In the genomic region with DNA sequence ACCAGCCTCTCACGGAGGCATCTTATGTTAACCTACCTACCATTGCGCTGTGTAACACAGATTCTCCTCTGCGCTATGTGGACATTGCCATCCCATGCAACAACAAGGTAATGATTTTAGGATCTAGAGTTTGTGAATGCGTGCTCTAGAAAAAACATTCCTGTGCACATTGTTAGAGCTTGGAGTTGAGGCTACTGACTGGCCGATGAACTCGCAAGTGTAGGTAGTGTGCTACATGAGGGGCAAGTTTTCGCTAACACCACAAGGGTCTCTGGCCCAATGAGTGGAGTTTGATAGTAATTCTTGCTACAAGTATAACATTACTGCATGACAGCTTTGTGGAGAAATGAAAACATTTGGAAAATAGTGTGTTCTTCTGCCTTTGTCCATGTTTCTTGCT, we compare ENCODE assay signal across 21 cellular contexts. TPM values are rescaled to one million over a fixed set of nuclear protein-coding genes. Genes with fewer than 3 reads are reported as not detected.
DNase-seq lines count a peak whose midpoint lies in the region; ATAC-seq, FAIRE-seq and TF ChIP-seq lines count a peak whose summit lies in the region.
"Had no signal": no experiment of that assay in that cellular context is flagged by ENCODE, and none has a peak within 500 bp of the region (broad histone marks: within the 10 kb centered on the region; RNA-seq: fewer than 3 reads in every experiment).

No MANE protein-coding gene starts in this region.

- 96% methylated on average over 7 of the region's 7 CpGs for WGBS in HepG2 (ENCODE audit: low lambda C conversion rate)
- 89% methylated on average over 7 of the region's 7 CpGs for WGBS in right lobe of liver (ENCODE audit: insufficient coverage, low coverage, low lambda C conversion rate, missing lambda C conversion rate)

- H3K79me2 ChIP-seq in HepG2 (ENCODE audit: insufficient read depth, low read length) = peaks cover 37% of the 10 kb centered on the region

- H3K36me3 ChIP-seq in HepG2 (replicated peaks in 1 of 2; ENCODE audit: control insufficient read depth in 1 of 2, insufficient read depth in 2 of 2, low read length in 2 of 2) (peaks cover 14 to 61% of the 10 kb centered on the region in 2 experiments), right lobe of liver (peaks cover 7 to 60% (median 28%) of the 10 kb centered on the region in 4 donors)

- no peaks in the 10 kb centered on the region for H3K9me3 Mint-ChIP-seq in central memory CD8-positive, alpha-beta T cell

- H3K27ac ChIP-seq in HepG2 (ENCODE audit: extremely low read length, insufficient read depth, low read length) = no peak overlapping the region
- no peak overlapping the region for H3K27ac ChIP-seq in right lobe of liver
- H3K27ac ChIP-seq: coronary artery, sigmoid colon, vagina had no signal

- H3K4me1 ChIP-seq in HepG2 (ENCODE audit: insufficient read depth, low read length) (peaks cover 44% of the 10 kb centered on the region), right lobe of liver (peaks cover 0 to 14% (median 3%) of the 10 kb centered on the region in 4 donors)

- CTCF ChIA-PET in HepG2 (lab: Yijun Ruan, JAX; ENCODE audit: low intra/inter-chr PET ratio, low total read pairs) = no interaction called here

- no peak overlapping the region for H3K4me2 ChIP-seq in HepG2 (ENCODE audit: low read depth, low read length)

- no peak for DNase-seq in HepG2 (ENCODE audit: low spot score)
- DNase-seq in right lobe of liver = no peak
- DNase-seq in NB4 (ENCODE audit: low read depth) = no peak
- no peak for DNase-seq in central memory CD8-positive, alpha-beta T cell (ENCODE audit: low spot score in 2 of 2)
- DNase-seq in activated CD4-positive, CD25-positive, alpha-beta regulatory T cell (lab: John Stamatoyannopoulos, UW) = no peak
- DNase-seq: activated CD4-positive, alpha-beta T cell treated with anti-CD3 and anti-CD28 coated beads, Interleukin-2, amount 50 U/mL, for 4 hours; activated effector memory CD4-positive, alpha-beta T cell treated with Interleukin-2 at 50 U/mL for 16 hours; Calu3; foreskin melanocyte; Karpas-422; NCI-H1417 treated with DMSO at 0.1 percent for 48 hours; NCI-H774; occipital lobe; sigmoid colon; stimulated activated CD4-positive, alpha-beta T cell treated with anti-CD3 and anti-CD28 coated beads, Interleukin-1b, Interleukin-23, amount 100 ng/mL, for 48 hours had no signal

- ATAC-seq in HepG2 (no peak), right lobe of liver (no peak), GM18517 (IDR thresholded peaks at IDR 0.05; ENCODE audit: unreplicated experiment) (no peak), GM21786 (IDR thresholded peaks at IDR 0.05; ENCODE audit: unreplicated experiment) (no peak), HG03460 (IDR thresholded peaks at IDR 0.05; ENCODE audit: unreplicated experiment) (no peak)
- no peak for ATAC-seq in central memory CD8-positive, alpha-beta T cell (replicated peaks; ENCODE audit: extremely low read depth, poor library complexity, severe bottlenecking)

- FAIRE-seq in HepG2 (lab: Jason Lieb, UNC) = no peak
- FAIRE-seq: TTC549 had no signal

- TF ChIP-seq EP300 in HepG2 (IDR thresholded peaks at IDR 0.05; ENCODE audit: low read depth in 2 of 2, low read length in 2 of 2) (no peak), HepG2 (CRISPR knock-in tag; IDR thresholded peaks at IDR 0.05; ENCODE audit: borderline replicate concordance) (no peak)

- in situ Hi-C loops in HepG2 (cut with HindIII; ENCODE audit: extremely low pct_ligation_motif_present, low pct_unique_long_range_greater_than_20kb) = no loop called here

- no peak for TF ChIP-seq POLR2A in HepG2 (IDR thresholded peaks at IDR 0.05; ENCODE audit: insufficient read depth in 1 of 2, low read depth in 2 of 2, low read length in 2 of 2)
- no peak for TF ChIP-seq POLR2A in right lobe of liver (IDR thresholded peaks at IDR 0.05)
- no peak for TF ChIP-seq POLR2A in NB4 (IDR thresholded peaks at IDR 0.05; ENCODE audit: extremely low read depth, insufficient read length)

- no peak overlapping the region for H3K9ac ChIP-seq in HepG2 (ENCODE audit: insufficient read depth, low read depth, low read length)

- TF ChIP-seq RAD21 in HepG2 (CRISPR knock-in tag; IDR thresholded peaks at IDR 0.05) = no peak

- TF ChIP-seq CTCF in HepG2 (CRISPR knock-in tag; IDR thresholded peaks at IDR 0.05) = no peak
- no peak for TF ChIP-seq CTCF in right lobe of liver (IDR thresholded peaks at IDR 0.05)
- TF ChIP-seq CTCF in NB4 (IDR thresholded peaks at IDR 0.05; ENCODE audit: low read depth, low read length) = no peak

- no TSS peak for BruUV-seq in HepG2 (replicated peaks; lab: Mats Ljungman, UMichigan)

- H3K4me3 ChIP-seq in HepG2 (replicated peaks in 1 of 3; ENCODE audit: insufficient read depth in 1 of 3, low read depth in 2 of 3, low read length in 3 of 3) (no peak overlapping the region), right lobe of liver (no peak overlapping the region), NB4 (ENCODE audit: low read depth, low read length) (peak overlapping the region; percentile 28)
- H3K4me3 ChIP-seq: coronary artery, sigmoid colon, vagina had no signal

- H3K9me3 ChIP-seq in HepG2 (ENCODE audit: low read length) = no peaks in the 10 kb centered on the region
- no peaks in the 10 kb centered on the region for H3K9me3 ChIP-seq in right lobe of liver
- H3K9me3 ChIP-seq: sigmoid colon, vagina had no signal

- H3K36me3 Mint-ChIP-seq in central memory CD8-positive, alpha-beta T cell (ENCODE audit: insufficient read depth) = peaks cover 87% of the 10 kb centered on the region

- POLR2A ChIA-PET in HepG2 (lab: Yijun Ruan, JAX) = no interaction called here

- intact Hi-C loops in HepG2 (cut with micrococcal nuclease; ENCODE audit: unreplicated experiment) (no loop called here), right lobe of liver (cut with DNase I) (no loop called here)

- no peaks in the 10 kb centered on the region for H3K27me3 Mint-ChIP-seq in central memory CD8-positive, alpha-beta T cell

- peaks cover 65% of the 10 kb centered on the region for H3K4me1 Mint-ChIP-seq in central memory CD8-positive, alpha-beta T cell

- H4K20me1 ChIP-seq in HepG2 (ENCODE audit: insufficient read depth, low read length) = peaks cover 39% of the 10 kb centered on the region

- H3K27ac Mint-ChIP-seq in central memory CD8-positive, alpha-beta T cell (ENCODE audit: low read depth) = peak overlapping the region; percentile 51

- no peak overlapping the region for H2AFZ ChIP-seq in HepG2 (ENCODE audit: low read length)

- H3K27me3 ChIP-seq in HepG2 (ENCODE audit: control insufficient read depth in 1 of 2, insufficient read depth in 2 of 2, low read length in 2 of 2) (no peaks in the 10 kb centered on the region; a peak in 1 of 5 replicates), right lobe of liver (no peaks in the 10 kb centered on the region)
- H3K27me3 ChIP-seq: sigmoid colon, vagina had no signal

- no peak overlapping the region for H3K4me3 Mint-ChIP-seq in central memory CD8-positive, alpha-beta T cell

RNA-seq across cellular contexts. Expression of a gene that starts 4.4 kb away (rescaled TPM):
- total RNA-seq in HepG2 (2016; rRNA removed; fragmentation: Illumina TruSeq; extraction: Trizol) = 1,683 and 1,960 TPM in 2 replicates
- total RNA-seq in HepG2 (2016; cell fraction: cytosol; rRNA removed; fragmentation: Illumina TruSeq; extraction: Trizol; ENCODE audit: low read depth) = 4,234 and 4,880 TPM in 2 replicates
- total RNA-seq in HepG2 (2016; cell fraction: insoluble cytoplasmic fraction; rRNA removed; fragmentation: Illumina TruSeq; extraction: Trizol) = 1,681 and 2,033 TPM in 2 replicates
- 4,469 and 4,736 TPM in 2 replicates for total RNA-seq in HepG2 (2016; cell fraction: membrane; rRNA removed; fragmentation: Illumina TruSeq; extraction: Trizol)
- total RNA-seq in HepG2 (2016; cell fraction: nucleus; rRNA removed; fragmentation: Illumina TruSeq; extraction: Trizol) = 671 and 721 TPM in 2 replicates
- polyA plus RNA-seq in HepG2 (2011; rRNA removed) = 2,662 and 3,226 TPM in 2 replicates
- 2,617 and 3,480 TPM in 2 replicates for polyA plus RNA-seq in HepG2 (2011; cell fraction: cytosol; rRNA removed)
- polyA plus RNA-seq in HepG2 (2011; cell fraction: nucleus; rRNA removed) = 707 and 717 TPM in 2 replicates
- 1,399 and 1,552 TPM in 2 replicates for polyA plus RNA-seq in HepG2 (2012)
- polyA plus RNA-seq in HepG2 (2016; cell fraction: cytosol; fragmentation: Illumina TruSeq; extraction: Trizol; ENCODE audit: low read depth) = 5,088 and 5,753 TPM in 2 replicates
- 1,997 and 2,058 TPM in 2 replicates for polyA plus RNA-seq in HepG2 (2016; cell fraction: insoluble cytoplasmic fraction; fragmentation: Illumina TruSeq; extraction: Trizol; ENCODE audit: low read depth)
- 4,231 and 4,512 TPM in 2 replicates for polyA plus RNA-seq in HepG2 (2016; cell fraction: membrane; fragmentation: Illumina TruSeq; extraction: Trizol; ENCODE audit: low read depth)
- polyA plus RNA-seq in HepG2 (2016; cell fraction: nucleus; fragmentation: Illumina TruSeq; extraction: Trizol; ENCODE audit: insufficient read depth, low read depth) = 1,039 and 1,069 TPM in 2 replicates
- polyA minus RNA-seq in HepG2 (2011; rRNA and poly(A)+ RNA removed; ENCODE audit: low replicate concordance) = 1,437 and 2,324 TPM in 2 replicates
- 460 and 463 TPM in 2 replicates for polyA minus RNA-seq in HepG2 (2011; cell fraction: cytosol; rRNA and poly(A)+ RNA removed)
- 336 and 408 TPM in 2 replicates for polyA minus RNA-seq in HepG2 (2011; cell fraction: nucleus; rRNA and poly(A)+ RNA removed)
- total RNA-seq in right lobe of liver = 100 to 1,000 TPM; 209 to 448 (median 268) TPM

RNA-seq across cellular contexts. Expression of a gene that starts 27.7 kb away (rescaled TPM):
- total RNA-seq in HepG2 (2016; rRNA removed; fragmentation: Illumina TruSeq; extraction: Trizol) (32.5 and 33.7 TPM in 2 replicates), right lobe of liver (10 to 100 TPM; 20.9 to 36.7 (median 23.6) TPM)
- total RNA-seq in HepG2 (2016; cell fraction: cytosol; rRNA removed; fragmentation: Illumina TruSeq; extraction: Trizol; ENCODE audit: low read depth) = 13.6 and 14.0 TPM in 2 replicates
- 30.5 and 33.1 TPM in 2 replicates for total RNA-seq in HepG2 (2016; cell fraction: insoluble cytoplasmic fraction; rRNA removed; fragmentation: Illumina TruSeq; extraction: Trizol)
- 28.9 and 29.7 TPM in 2 replicates for total RNA-seq in HepG2 (2016; cell fraction: membrane; rRNA removed; fragmentation: Illumina TruSeq; extraction: Trizol)
- total RNA-seq in HepG2 (2016; cell fraction: nucleus; rRNA removed; fragmentation: Illumina TruSeq; extraction: Trizol) = 21.9 and 22.5 TPM in 2 replicates
- 32.3 and 35.4 TPM in 2 replicates for polyA plus RNA-seq in HepG2 (2011; rRNA removed)
- 27.5 and 32.3 TPM in 2 replicates for polyA plus RNA-seq in HepG2 (2011; cell fraction: cytosol; rRNA removed)
- polyA plus RNA-seq in HepG2 (2011; cell fraction: nucleus; rRNA removed) = 22.7 and 25.3 TPM in 2 replicates
- polyA plus RNA-seq in HepG2 (2012) = 22.2 and 25.3 TPM in 2 replicates
- 10.3 and 12.0 TPM in 2 replicates for polyA plus RNA-seq in HepG2 (2016; cell fraction: cytosol; fragmentation: Illumina TruSeq; extraction: Trizol; ENCODE audit: low read depth)
- polyA plus RNA-seq in HepG2 (2016; cell fraction: insoluble cytoplasmic fraction; fragmentation: Illumina TruSeq; extraction: Trizol; ENCODE audit: low read depth) = 32.2 and 34.1 TPM in 2 replicates
- 21.0 and 23.3 TPM in 2 replicates for polyA plus RNA-seq in HepG2 (2016; cell fraction: membrane; fragmentation: Illumina TruSeq; extraction: Trizol; ENCODE audit: low read depth)
- polyA plus RNA-seq in HepG2 (2016; cell fraction: nucleus; fragmentation: Illumina TruSeq; extraction: Trizol; ENCODE audit: insufficient read depth, low read depth) = 38.0 and 39.9 TPM in 2 replicates
- 44.2 and 49.5 TPM in 2 replicates for polyA minus RNA-seq in HepG2 (2011; rRNA and poly(A)+ RNA removed; ENCODE audit: low replicate concordance)
- polyA minus RNA-seq in HepG2 (2011; cell fraction: cytosol; rRNA and poly(A)+ RNA removed) = 16.9 and 17.9 TPM in 2 replicates
- 15.6 and 18.8 TPM in 2 replicates for polyA minus RNA-seq in HepG2 (2011; cell fraction: nucleus; rRNA and poly(A)+ RNA removed)

RNA-seq across cellular contexts. Expression of a gene that starts 56.6 kb away (rescaled TPM):
- total RNA-seq in HepG2 (2016; rRNA removed; fragmentation: Illumina TruSeq; extraction: Trizol) (not detected in 2 replicates), right lobe of liver (not detected)
- not detected in 2 replicates for total RNA-seq in HepG2 (2016; cell fraction: cytosol; rRNA removed; fragmentation: Illumina TruSeq; extraction: Trizol; ENCODE audit: low read depth)
- total RNA-seq in HepG2 (2016; cell fraction: insoluble cytoplasmic fraction; rRNA removed; fragmentation: Illumina TruSeq; extraction: Trizol) = not detected in 2 replicates
- total RNA-seq in HepG2 (2016; cell fraction: membrane; rRNA removed; fragmentation: Illumina TruSeq; extraction: Trizol) = not detected in 2 replicates
- total RNA-seq in HepG2 (2016; cell fraction: nucleus; rRNA removed; fragmentation: Illumina TruSeq; extraction: Trizol) = not detected in 2 replicates
- polyA plus RNA-seq in HepG2 (2011; rRNA removed) = not detected in 2 replicates
- 0.01 TPM in 1 of 2 replicates, not detected in the other for polyA plus RNA-seq in HepG2 (2011; cell fraction: cytosol; rRNA removed)
- not detected in 2 replicates for polyA plus RNA-seq in HepG2 (2011; cell fraction: nucleus; rRNA removed)
- polyA plus RNA-seq in HepG2 (2012) = not detected in 2 replicates
- polyA plus RNA-seq in HepG2 (2016; cell fraction: cytosol; fragmentation: Illumina TruSeq; extraction: Trizol; ENCODE audit: low read depth) = not detected in 2 replicates
- polyA plus RNA-seq in HepG2 (2016; cell fraction: insoluble cytoplasmic fraction; fragmentation: Illumina TruSeq; extraction: Trizol; ENCODE audit: low read depth) = not detected in 2 replicates
- polyA plus RNA-seq in HepG2 (2016; cell fraction: membrane; fragmentation: Illumina TruSeq; extraction: Trizol; ENCODE audit: low read depth) = not detected in 2 replicates
- polyA plus RNA-seq in HepG2 (2016; cell fraction: nucleus; fragmentation: Illumina TruSeq; extraction: Trizol; ENCODE audit: insufficient read depth, low read depth) = not detected in 2 replicates
- not detected in 2 replicates for polyA minus RNA-seq in HepG2 (2011; rRNA and poly(A)+ RNA removed; ENCODE audit: low replicate concordance)
- not detected in 2 replicates for polyA minus RNA-seq in HepG2 (2011; cell fraction: cytosol; rRNA and poly(A)+ RNA removed)
- not detected in 2 replicates for polyA minus RNA-seq in HepG2 (2011; cell fraction: nucleus; rRNA and poly(A)+ RNA removed)
- total RNA-seq: sigmoid colon, vagina had no signal
